In genomic region chr3:77071364-77071763, GRCh38 we compare ENCODE assay signal across 22 cellular contexts. TPM values are rescaled to one million over a fixed set of nuclear protein-coding genes. Genes with fewer than 3 reads are reported as not detected.
"Had no signal": no experiment of that assay in that cellular context is flagged by ENCODE, and none has a peak within 500 bp of the region (broad histone marks: within the 10 kb centered on the region; RNA-seq: fewer than 3 reads in every experiment).

No MANE protein-coding gene starts in this region.

- H3K4me1 ChIP-seq: gastrocnemius medialis, heart left ventricle, pancreas, right lobe of liver, tibial nerve, upper lobe of left lung had no signal

- H3K4me3 ChIP-seq: dorsolateral prefrontal cortex, gastrocnemius medialis, heart left ventricle, hepatocyte, lung, pancreas, right lobe of liver, thoracic aorta, tibial nerve, upper lobe of left lung had no signal

- H3K27ac ChIP-seq: dorsolateral prefrontal cortex, gastrocnemius medialis, heart left ventricle, hepatocyte, neutrophil, pancreas, right lobe of liver, thoracic aorta, tibial nerve, upper lobe of left lung had no signal

- H3K4me1 Mint-ChIP-seq: memory B cell; natural killer cell; stimulated activated naive B cell treated with anti-CD40 and anti-IgM and Interleukin-4, amounts not matched to agents 10 μg/mL and 1 μg/mL and 100 μg/mL, for 72 hours had no signal

- ATAC-seq: gastrocnemius medialis; heart left ventricle; left lobe of liver; natural killer cell; pancreas; right lobe of liver; stimulated activated naive B cell treated with anti-CD40 and anti-IgM and Interleukin-4, amounts not matched to agents 10 μg/mL and 1 μg/mL and 100 μg/mL, for 72 hours had no signal

- H3K36me3 Mint-ChIP-seq: memory B cell; natural killer cell; stimulated activated naive B cell treated with anti-CD40 and anti-IgM and Interleukin-4, amounts not matched to agents 10 μg/mL and 1 μg/mL and 100 μg/mL, for 72 hours had no signal

- DNase-seq: cortex of kidney; dorsolateral prefrontal cortex; effector CD4-positive, alpha-beta T cell; foreskin fibroblast; gastrocnemius medialis; heart left ventricle; natural killer cell; pancreas; right lobe of liver; small intestine; stimulated activated CD4-positive, alpha-beta T cell treated with anti-CD3 and anti-CD28 coated beads, Interleukin-15, amount 100 ng/mL, for 24 hours; stimulated activated CD4-positive, alpha-beta T cell treated with anti-CD3 and anti-CD28 coated beads, Interleukin-2, amount 100 ng/mL, for 48 hours; stimulated activated naive B cell treated with anti-CD40 and anti-IgM and Interleukin-4, amounts not matched to agents 10 μg/mL and 1 μg/mL and 100 μg/mL, for 72 hours; upper lobe of left lung had no signal

- H2AFZ ChIP-seq: hepatocyte had no signal

- H3K27ac Mint-ChIP-seq: memory B cell; natural killer cell; stimulated activated naive B cell treated with anti-CD40 and anti-IgM and Interleukin-4, amounts not matched to agents 10 μg/mL and 1 μg/mL and 100 μg/mL, for 72 hours; stimulated activated naive CD8-positive, alpha-beta T cell treated with anti-CD3 and anti-CD28 coated beads, Interleukin-15, Interleukin-2, amounts not matched to agents 100 ng/mL and 50 ng/mL, for 24 hours had no signal

- H3K4me3 Mint-ChIP-seq: memory B cell; natural killer cell; stimulated activated naive B cell treated with anti-CD40 and anti-IgM and Interleukin-4, amounts not matched to agents 10 μg/mL and 1 μg/mL and 100 μg/mL, for 72 hours; stimulated activated naive CD8-positive, alpha-beta T cell treated with anti-CD3 and anti-CD28 coated beads, Interleukin-15, Interleukin-2, amounts not matched to agents 100 ng/mL and 50 ng/mL, for 24 hours had no signal

- H3K9me3 Mint-ChIP-seq: memory B cell had no signal

- H3K4me2 ChIP-seq: hepatocyte had no signal

- H3K9me3 ChIP-seq: gastrocnemius medialis, heart left ventricle, neutrophil, pancreas, right lobe of liver, thoracic aorta, tibial nerve, upper lobe of left lung had no signal

- H3K27me3 Mint-ChIP-seq: memory B cell; stimulated activated naive B cell treated with anti-CD40 and anti-IgM and Interleukin-4, amounts not matched to agents 10 μg/mL and 1 μg/mL and 100 μg/mL, for 72 hours; stimulated activated naive CD8-positive, alpha-beta T cell treated with anti-CD3 and anti-CD28 coated beads, Interleukin-15, Interleukin-2, amounts not matched to agents 100 ng/mL and 50 ng/mL, for 24 hours had no signal

- H3K36me3 ChIP-seq: gastrocnemius medialis, heart left ventricle, neutrophil, pancreas, right lobe of liver, thoracic aorta, tibial nerve, upper lobe of left lung had no signal

- H3K27me3 ChIP-seq: dorsolateral prefrontal cortex, gastrocnemius medialis, heart left ventricle, hepatocyte, neutrophil, pancreas, right lobe of liver, tibial nerve, upper lobe of left lung had no signal

RNA-seq across cellular contexts. Expression of gene ROBO2, which starts 31.5 kb away (rescaled TPM):
- total RNA-seq: natural killer cell had no signal
